In the genomic region with DNA sequence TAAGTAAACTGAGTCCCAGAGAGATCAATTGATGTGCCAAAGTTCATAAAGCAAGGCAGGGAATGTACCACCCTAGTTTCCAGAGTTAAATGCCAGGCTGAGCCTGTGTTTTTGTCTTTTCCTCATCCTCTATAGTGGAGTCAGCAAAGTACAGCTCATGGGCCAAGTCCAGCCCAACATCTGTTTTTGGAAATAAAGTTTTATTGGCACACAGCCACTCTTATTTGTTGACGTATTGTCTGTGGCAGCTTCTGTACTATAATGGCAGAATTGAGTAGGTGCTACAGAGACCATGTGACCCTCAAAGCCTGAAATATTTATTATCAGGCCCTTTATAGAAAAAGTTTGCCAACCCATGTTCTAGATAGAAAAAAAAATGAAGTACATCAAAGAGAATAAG, we compare ENCODE assay signal across 23 cellular contexts.
"Had no signal": no experiment of that assay in that cellular context is flagged by ENCODE, and none has a peak within 500 bp of the region (broad histone marks: within the 10 kb centered on the region; RNA-seq: fewer than 3 reads in every experiment).

No MANE protein-coding gene starts in this region.

- H3K9me3 ChIP-seq: SJSA1 had no signal

- H3K36me3 ChIP-seq: SJSA1 had no signal

- H3K4me2 ChIP-seq: KMS-11 had no signal

- FAIRE-seq: RCC 7860 had no signal

- DNase-seq: IMR-90, Kasumi-1, MM.1S, NCI-H1105, NCI-H1417, NCI-H1436 treated with DMSO at 0.1 percent for 48 hours, NCI-H1694, NCI-H187 treated with DMSO at 0.1 percent for 48 hours, NCI-H2029 treated with DMSO at 0.1 percent for 48 hours, NCI-H2171 treated with DMSO at 0.1 percent for 48 hours, NCI-H345, NCI-H446 treated with DMSO at 0.1 percent for 48 hours, NCI-H510A treated with DMSO at 0.1 percent for 48 hours, NCI-H526 treated with DMSO at 0.1 percent for 48 hours, NCI-H748 treated with DMSO at 0.1 percent for 48 hours, Right ventricle myocardium superior, RPMI8226, SIG-M5 had no signal

- H3K4me3 ChIP-seq: SJSA1, SK-N-MC had no signal

- H3K9ac ChIP-seq: KMS-11 had no signal

- H3K27ac ChIP-seq: HL-60, KMS-11, SJSA1, SK-N-MC had no signal
